ENCODE assay signal across 12 cellular contexts in genomic region chr4:94171616-94172015, GRCh38. TPM values are rescaled to one million over a fixed set of nuclear protein-coding genes. Genes with fewer than 3 reads are reported as not detected.
DNase-seq lines count a peak whose midpoint lies in the region; ATAC-seq, FAIRE-seq and TF ChIP-seq lines count a peak whose summit lies in the region.
"Had no signal": no experiment of that assay in that cellular context is flagged by ENCODE, and none has a peak within 500 bp of the region (broad histone marks: within the 10 kb centered on the region; RNA-seq: fewer than 3 reads in every experiment).

No MANE protein-coding gene starts in this region.

- no peaks in the 10 kb centered on the region for H4K20me1 ChIP-seq in astrocyte (ENCODE audit: insufficient read depth, low read length)

- H3K9me3 ChIP-seq in astrocyte (ENCODE audit: insufficient read depth, low read depth, low read length) = no peaks in the 10 kb centered on the region
- H3K9me3 ChIP-seq in liver (ENCODE audit: control insufficient read depth in 4 of 4, low read length in 3 of 4) = peaks cover 0 to 3% (median 1%) of the 10 kb centered on the region in 4 donors
- H3K9me3 ChIP-seq: adrenal gland had no signal

- H3K4me1 Mint-ChIP-seq in astrocyte (ENCODE audit: low read depth, unreplicated experiment) = peaks cover 2% of the 10 kb centered on the region
- H3K4me1 Mint-ChIP-seq: stimulated activated naive B cell treated with anti-CD40 and anti-IgM and Interleukin-4, amounts not matched to agents 10 μg/mL and 1 μg/mL and 100 μg/mL, for 72 hours had no signal

- no peak for TF ChIP-seq RAD21 in liver (IDR thresholded peaks at IDR 0.05)

- no peaks in the 10 kb centered on the region for H3K36me3 Mint-ChIP-seq in astrocyte (ENCODE audit: low read depth, unreplicated experiment)
- H3K36me3 Mint-ChIP-seq: stimulated activated naive B cell treated with anti-CD40 and anti-IgM and Interleukin-4, amounts not matched to agents 10 μg/mL and 1 μg/mL and 100 μg/mL, for 72 hours had no signal

- no peak overlapping the region for H3K4me3 Mint-ChIP-seq in astrocyte (ENCODE audit: unreplicated experiment)
- H3K4me3 Mint-ChIP-seq: stimulated activated naive B cell treated with anti-CD40 and anti-IgM and Interleukin-4, amounts not matched to agents 10 μg/mL and 1 μg/mL and 100 μg/mL, for 72 hours had no signal

- DNase-seq in D721Med (ENCODE audit: insufficient read length, low spot score) (no peak), LHCN-M2 (ENCODE audit: low read depth) (peak; percentile 4), astrocyte (ENCODE audit: low read depth) (no peak), NCI-H345 treated with DMSO at 0.1 percent for 48 hours (lab: John Stamatoyannopoulos, UW; ENCODE audit: unreplicated experiment) (no peak), omental fat pad (ENCODE audit: low spot score) (no peak), NCI-H1436 (lab: John Stamatoyannopoulos, UW) (no peak), SW480 (ENCODE audit: low spot score) (no peak)
- DNase-seq: adrenal gland; Calu3; NCI-H446; stimulated activated naive B cell treated with anti-CD40 and anti-IgM and Interleukin-4, amounts not matched to agents 10 μg/mL and 1 μg/mL and 100 μg/mL, for 72 hours had no signal

- FAIRE-seq in D721Med (lab: Jason Lieb, UNC) (no peak), astrocyte (lab: Jason Lieb, UNC) (no peak)

- no peaks in the 10 kb centered on the region for H3K79me2 ChIP-seq in astrocyte (ENCODE audit: insufficient read depth, low read length)

- no peak for ATAC-seq in omental fat pad (ENCODE audit: low FRiP score)
- ATAC-seq: stimulated activated naive B cell treated with anti-CD40 and anti-IgM and Interleukin-4, amounts not matched to agents 10 μg/mL and 1 μg/mL and 100 μg/mL, for 72 hours had no signal

- H3K36me3 ChIP-seq in astrocyte (ENCODE audit: insufficient read depth, low read length) (no peaks in the 10 kb centered on the region), liver (ENCODE audit: control insufficient read depth in 4 of 4, insufficient read depth in 3 of 4, low read depth in 1 of 4, low read length in 3 of 4) (no peaks in the 10 kb centered on the region)
- H3K36me3 ChIP-seq: adrenal gland had no signal

- H3K4me3 ChIP-seq in astrocyte (ENCODE audit: insufficient read depth, low read depth, low read length) (no peak overlapping the region), liver (ENCODE audit: low read depth in 1 of 3, low read length in 3 of 3) (no peak overlapping the region)
- H3K4me3 ChIP-seq: adrenal gland had no signal

- H3K9me3 Mint-ChIP-seq in astrocyte (ENCODE audit: unreplicated experiment) = peaks cover 6% of the 10 kb centered on the region

- TF ChIP-seq CTCF in D721Med (IDR thresholded peaks at IDR 0.05; ENCODE audit: insufficient read depth, missing control alignments) (peak; percentile 14), astrocyte (IDR thresholded peaks at IDR 0.05; ENCODE audit: insufficient read depth, low read depth, low read length) (peak; percentile 28), liver (IDR thresholded peaks at IDR 0.05; ENCODE audit: low read depth, low read length, missing input control) (peak; percentile 2), omental fat pad (IDR thresholded peaks at IDR 0.05) (no peak)

- H3K9ac ChIP-seq in astrocyte (ENCODE audit: low read length) (no peak overlapping the region), liver (ENCODE audit: low read depth in 1 of 2, low read length in 2 of 2) (no peak overlapping the region)

- H2AFZ ChIP-seq in astrocyte (ENCODE audit: low read depth, low read length) = no peak overlapping the region

- H3K4me2 ChIP-seq in astrocyte (ENCODE audit: low read length) = no peak overlapping the region

- no peak overlapping the region for H3K27ac Mint-ChIP-seq in astrocyte (ENCODE audit: unreplicated experiment)
- H3K27ac Mint-ChIP-seq: stimulated activated naive B cell treated with anti-CD40 and anti-IgM and Interleukin-4, amounts not matched to agents 10 μg/mL and 1 μg/mL and 100 μg/mL, for 72 hours had no signal

- H3K27me3 ChIP-seq in astrocyte (ENCODE audit: insufficient read depth, low read length) = no peaks in the 10 kb centered on the region
- no peaks in the 10 kb centered on the region for H3K27me3 ChIP-seq in liver (ENCODE audit: control insufficient read depth in 4 of 4, insufficient read depth in 4 of 4, low read length in 3 of 4)
- H3K27me3 ChIP-seq: adrenal gland had no signal

- no peak overlapping the region for H3K27ac ChIP-seq in astrocyte (ENCODE audit: low read depth, low read length)
- H3K27ac ChIP-seq in liver (ENCODE audit: low read depth in 1 of 2, low read length in 2 of 2) = no peak overlapping the region
- H3K27ac ChIP-seq: adrenal gland had no signal

- WGBS in liver = 71% methylated on average over 4 of the region's 4 CpGs

- H3K27me3 Mint-ChIP-seq in astrocyte (ENCODE audit: low read depth, unreplicated experiment) = no peaks in the 10 kb centered on the region

- no peaks in the 10 kb centered on the region for H3K4me1 ChIP-seq in astrocyte (ENCODE audit: insufficient read depth, low read length)
- no peaks in the 10 kb centered on the region for H3K4me1 ChIP-seq in liver (ENCODE audit: control insufficient read depth in 4 of 4, insufficient read depth in 4 of 4, low read length in 3 of 4)
- H3K4me1 ChIP-seq: adrenal gland had no signal

TF ChIP-seq in liver, 16 proteins besides CTCF, POLR2A, EP300 and RAD21:
- TF ChIP-seq NR2F2 (IDR thresholded peaks at IDR 0.05) (no peak), FOXA1 (IDR thresholded peaks at IDR 0.05) (no peak), MAX (IDR thresholded peaks at IDR 0.05) (no peak), HNF4A (conservative IDR thresholded peaks at IDR 0.05) (no peak), ATF3 (IDR thresholded peaks at IDR 0.05) (no peak), TAF1 (conservative IDR thresholded peaks at IDR 0.05) (no peak), HNF4G (IDR thresholded peaks at IDR 0.05) (no peak), EGR1 (IDR thresholded peaks at IDR 0.05; ENCODE audit: low read depth in 2 of 2) (no peak), YY1 (IDR thresholded peaks at IDR 0.05) (no peak), JUND (IDR thresholded peaks at IDR 0.05) (no peak), SP1 (IDR thresholded peaks at IDR 0.05) (no peak), FOXA2 (IDR thresholded peaks at IDR 0.05) (no peak), RXRA (IDR thresholded peaks at IDR 0.05) (no peak), GABPA (IDR thresholded peaks at IDR 0.05 in 1 of 2, conservative IDR thresholded peaks at IDR 0.05 in 1 of 2) (no peak)
- TF ChIP-seq, protein P1, sequence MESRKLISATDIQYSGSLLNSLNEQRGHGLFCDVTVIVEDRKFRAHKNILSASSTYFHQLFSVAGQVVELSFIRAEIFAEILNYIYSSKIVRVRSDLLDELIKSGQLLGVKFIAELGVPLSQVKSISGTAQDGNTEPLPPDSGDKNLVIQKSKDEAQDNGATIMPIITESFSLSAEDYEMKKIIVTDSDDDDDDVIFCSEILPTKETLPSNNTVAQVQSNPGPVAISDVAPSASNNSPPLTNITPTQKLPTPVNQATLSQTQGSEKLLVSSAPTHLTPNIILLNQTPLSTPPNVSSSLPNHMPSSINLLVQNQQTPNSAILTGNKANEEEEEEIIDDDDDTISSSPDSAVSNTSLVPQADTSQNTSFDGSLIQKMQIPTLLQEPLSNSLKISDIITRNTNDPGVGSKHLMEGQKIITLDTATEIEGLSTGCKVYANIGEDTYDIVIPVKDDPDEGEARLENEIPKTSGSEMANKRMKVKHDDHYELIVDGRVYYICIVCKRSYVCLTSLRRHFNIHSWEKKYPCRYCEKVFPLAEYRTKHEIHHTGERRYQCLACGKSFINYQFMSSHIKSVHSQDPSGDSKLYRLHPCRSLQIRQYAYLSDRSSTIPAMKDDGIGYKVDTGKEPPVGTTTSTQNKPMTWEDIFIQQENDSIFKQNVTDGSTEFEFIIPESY (IDR thresholded peaks at IDR 0.05) = no peak
- TF ChIP-seq, protein P2, sequence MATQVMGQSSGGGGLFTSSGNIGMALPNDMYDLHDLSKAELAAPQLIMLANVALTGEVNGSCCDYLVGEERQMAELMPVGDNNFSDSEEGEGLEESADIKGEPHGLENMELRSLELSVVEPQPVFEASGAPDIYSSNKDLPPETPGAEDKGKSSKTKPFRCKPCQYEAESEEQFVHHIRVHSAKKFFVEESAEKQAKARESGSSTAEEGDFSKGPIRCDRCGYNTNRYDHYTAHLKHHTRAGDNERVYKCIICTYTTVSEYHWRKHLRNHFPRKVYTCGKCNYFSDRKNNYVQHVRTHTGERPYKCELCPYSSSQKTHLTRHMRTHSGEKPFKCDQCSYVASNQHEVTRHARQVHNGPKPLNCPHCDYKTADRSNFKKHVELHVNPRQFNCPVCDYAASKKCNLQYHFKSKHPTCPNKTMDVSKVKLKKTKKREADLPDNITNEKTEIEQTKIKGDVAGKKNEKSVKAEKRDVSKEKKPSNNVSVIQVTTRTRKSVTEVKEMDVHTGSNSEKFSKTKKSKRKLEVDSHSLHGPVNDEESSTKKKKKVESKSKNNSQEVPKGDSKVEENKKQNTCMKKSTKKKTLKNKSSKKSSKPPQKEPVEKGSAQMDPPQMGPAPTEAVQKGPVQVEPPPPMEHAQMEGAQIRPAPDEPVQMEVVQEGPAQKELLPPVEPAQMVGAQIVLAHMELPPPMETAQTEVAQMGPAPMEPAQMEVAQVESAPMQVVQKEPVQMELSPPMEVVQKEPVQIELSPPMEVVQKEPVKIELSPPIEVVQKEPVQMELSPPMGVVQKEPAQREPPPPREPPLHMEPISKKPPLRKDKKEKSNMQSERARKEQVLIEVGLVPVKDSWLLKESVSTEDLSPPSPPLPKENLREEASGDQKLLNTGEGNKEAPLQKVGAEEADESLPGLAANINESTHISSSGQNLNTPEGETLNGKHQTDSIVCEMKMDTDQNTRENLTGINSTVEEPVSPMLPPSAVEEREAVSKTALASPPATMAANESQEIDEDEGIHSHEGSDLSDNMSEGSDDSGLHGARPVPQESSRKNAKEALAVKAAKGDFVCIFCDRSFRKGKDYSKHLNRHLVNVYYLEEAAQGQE (IDR thresholded peaks at IDR 0.05) = no peak

RNA-seq across cellular contexts. Expression of gene SMARCAD1, which starts 36.0 kb away (rescaled TPM):
- 39.6 and 44.7 TPM in 2 replicates for total RNA-seq in LHCN-M2 (2014; rRNA removed)
- 6.2 TPM for polyA plus RNA-seq in LHCN-M2 (2012)
- total RNA-seq in astrocyte = 31.6 and 36.0 TPM in 2 replicates
- total RNA-seq in liver = 10 to 100 TPM; 13.1 to 18.8 TPM
- 1 to 10 TPM; 3.6 to 4.4 TPM for polyA plus RNA-seq in liver
- 10 to 100 TPM; 16.6 to 31.7 (median 18.9) TPM for total RNA-seq in omental fat pad

Comparison
In these comparisons a context has a peak if more than half of its experiments do, and no peak if none do; other contexts are left out.
1. CTCF ChIP-seq: peak in D721Med (single experiment), astrocyte (single experiment) and liver (single experiment); none in omental fat pad (0 of 3).